ENCODE assay signal across 25 cellular contexts in the genomic region with DNA sequence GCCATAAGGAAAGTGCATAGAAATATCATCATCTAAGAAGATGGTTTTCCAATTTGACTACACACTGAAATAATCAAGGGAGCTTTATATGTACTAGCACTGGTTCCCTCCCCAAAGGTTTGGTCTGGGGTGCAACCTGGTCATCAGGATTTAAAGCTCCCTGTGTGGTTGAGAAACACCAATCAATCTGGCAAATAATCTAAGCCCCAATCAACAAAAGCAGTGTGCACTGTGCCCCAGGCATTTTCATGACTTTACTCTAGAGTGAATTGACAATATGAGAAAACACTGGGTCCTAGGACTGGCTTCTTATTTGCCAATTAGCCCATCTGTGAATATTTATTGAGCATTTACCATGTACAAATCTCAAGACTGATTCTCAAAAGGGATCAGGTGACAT.
"Had no signal": no experiment of that assay in that cellular context is flagged by ENCODE, and none has a peak within 500 bp of the region (broad histone marks: within the 10 kb centered on the region; RNA-seq: fewer than 3 reads in every experiment).

No MANE protein-coding gene starts in this region.

- H3K9ac ChIP-seq: parathyroid adenoma had no signal

- H3K27me3 ChIP-seq: foreskin keratinocyte, gastroesophageal sphincter, heart left ventricle, hepatocyte, right atrium auricular region, sigmoid colon, stomach, thyroid gland had no signal

- H3K36me3 Mint-ChIP-seq: stimulated activated effector memory CD8-positive, alpha-beta T cell treated with anti-CD3 and anti-CD28 coated beads, Interleukin-12 subunit alpha, Interleukin-12 subunit beta, amount 100 ng/mL, for 72 hours had no signal

- FAIRE-seq: colon, kidney had no signal

- H3K4me1 Mint-ChIP-seq: naive thymus-derived CD8-positive, alpha-beta T cell; stimulated activated effector memory CD8-positive, alpha-beta T cell treated with anti-CD3 and anti-CD28 coated beads, Interleukin-12 subunit alpha, Interleukin-12 subunit beta, amount 100 ng/mL, for 72 hours had no signal

- H3K9me3 Mint-ChIP-seq: neural crest cell; stimulated activated effector memory CD8-positive, alpha-beta T cell treated with anti-CD3 and anti-CD28 coated beads, Interleukin-12 subunit alpha, Interleukin-12 subunit beta, amount 100 ng/mL, for 72 hours had no signal

- H3K4me3 Mint-ChIP-seq: naive thymus-derived CD8-positive, alpha-beta T cell; neural crest cell; stimulated activated effector memory CD8-positive, alpha-beta T cell treated with anti-CD3 and anti-CD28 coated beads, Interleukin-12 subunit alpha, Interleukin-12 subunit beta, amount 100 ng/mL, for 72 hours had no signal

- H3K9me3 ChIP-seq: gastroesophageal sphincter, neutrophil, prostate gland, right atrium auricular region, sigmoid colon, stomach, thyroid gland had no signal

- H3K27ac ChIP-seq: dorsolateral prefrontal cortex, foreskin keratinocyte, gastroesophageal sphincter, heart left ventricle, hepatocyte, left lung, neutrophil, parathyroid adenoma, prostate gland, right atrium auricular region, stomach, thyroid gland had no signal

- DNase-seq: cerebellar nuclear complex; dorsolateral prefrontal cortex; effector CD4-positive, alpha-beta T cell; foreskin keratinocyte; heart left ventricle; kidney; left lung; midbrain; naive thymus-derived CD8-positive, alpha-beta T cell; stimulated activated CD4-positive, alpha-beta T cell treated with anti-CD3 and anti-CD28 coated beads, Interleukin-2, amount 100 ng/mL, for 24 hours; stimulated activated CD4-positive, alpha-beta T cell treated with anti-CD3 and anti-CD28 coated beads, Interleukin-4, amount 100 ng/mL, for 24 hours; stimulated activated naive CD4-positive, alpha-beta T cell treated with Interleukin-2 at 50 U/mL for 16 hours; stomach; trophoblast cell had no signal

- H3K27ac Mint-ChIP-seq: naive thymus-derived CD8-positive, alpha-beta T cell; stimulated activated effector memory CD8-positive, alpha-beta T cell treated with anti-CD3 and anti-CD28 coated beads, Interleukin-12 subunit alpha, Interleukin-12 subunit beta, amount 100 ng/mL, for 72 hours had no signal

- H3K79me2 ChIP-seq: hepatocyte, parathyroid adenoma had no signal

- H3K4me1 ChIP-seq: foreskin keratinocyte, heart left ventricle, left lung, parathyroid adenoma, prostate gland, right atrium auricular region, thyroid gland had no signal

- H3K4me3 ChIP-seq: dorsolateral prefrontal cortex, gastroesophageal sphincter, heart left ventricle, hepatocyte, left lung, prostate gland, right atrium auricular region, sigmoid colon, stomach, thyroid gland had no signal

- ATAC-seq: foreskin keratinocyte; gastroesophageal sphincter; heart left ventricle; left lung; naive thymus-derived CD8-positive, alpha-beta T cell; stimulated activated effector memory CD8-positive, alpha-beta T cell treated with anti-CD3 and anti-CD28 coated beads, Interleukin-12 subunit alpha, Interleukin-12 subunit beta, amount 100 ng/mL, for 72 hours had no signal

- H3K36me3 ChIP-seq: gastroesophageal sphincter, heart left ventricle, left lung, neutrophil, prostate gland, right atrium auricular region, sigmoid colon, stomach, thyroid gland had no signal

- H2AFZ ChIP-seq: hepatocyte, parathyroid adenoma had no signal
